In the genomic region with DNA sequence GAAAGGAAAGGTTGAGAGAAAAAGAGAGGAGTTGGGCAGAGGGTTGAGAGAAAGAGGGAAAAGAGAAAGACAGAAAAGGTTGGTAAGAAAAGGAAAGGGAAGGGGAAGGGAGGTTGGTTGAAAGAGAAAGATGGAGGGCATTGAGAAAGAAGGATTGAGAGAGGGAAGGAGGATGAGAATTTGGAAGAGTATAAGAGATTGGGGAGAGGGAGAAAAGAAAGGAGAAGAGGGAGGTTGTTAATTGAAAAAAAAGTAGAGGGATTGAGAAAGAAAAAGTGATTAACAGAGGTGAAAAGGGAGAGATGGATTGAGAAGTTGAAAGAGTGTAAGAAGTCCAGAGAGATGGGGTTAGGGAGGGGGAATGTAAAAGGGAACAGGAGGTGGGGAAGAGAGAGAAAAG, we compare ENCODE assay signal across 26 cellular contexts.
"Had no signal": no experiment of that assay in that cellular context is flagged by ENCODE, and none has a peak within 500 bp of the region (broad histone marks: within the 10 kb centered on the region; RNA-seq: fewer than 3 reads in every experiment).

No MANE protein-coding gene starts in this region.

- H3K4me3 Mint-ChIP-seq: dendritic cell treated with granulocyte-macrophage colony-stimulating factor and Interleukin-4, amounts not matched to agents 40 ng/mL and 50 ng/mL, for 4 days; effector memory CD8-positive, alpha-beta T cell; endodermal cell had no signal

- H3K27ac ChIP-seq: colonic mucosa, epithelial cell of prostate, esophagus squamous epithelium, gastrocnemius medialis, heart right ventricle, left lung, lower lobe of right lung had no signal

- FAIRE-seq: endometrium, islet of Langerhans, keratinocyte had no signal

- DNase-seq: colonic mucosa; cortex of kidney; effector CD8-positive, alpha-beta T cell; effector memory CD8-positive, alpha-beta T cell; endodermal cell; erythroblast; esophagus squamous epithelium; foreskin fibroblast; foreskin melanocyte; gastrocnemius medialis; glutamatergic neuron; head of caudate nucleus; heart right ventricle; hippocampal formation; left cardiac atrium; left lung; left ventricle myocardium superior; lower lobe of right lung; mesendoderm; midbrain had no signal

- H3K27me3 ChIP-seq: colonic mucosa, esophagus squamous epithelium, gastrocnemius medialis, heart right ventricle, left lung had no signal

- H3K9me3 ChIP-seq: colonic mucosa, esophagus squamous epithelium, gastrocnemius medialis, heart right ventricle, left lung, lower lobe of right lung had no signal

- ATAC-seq: effector memory CD8-positive, alpha-beta T cell; esophagus mucosa; gastrocnemius medialis; heart right ventricle; left cardiac atrium; left lung; left ventricle myocardium superior; lower lobe of right lung had no signal

- H3K4me1 ChIP-seq: colonic mucosa, esophagus squamous epithelium, gastrocnemius medialis, heart right ventricle, left lung, lower lobe of right lung had no signal

- H3K9me3 Mint-ChIP-seq: dendritic cell treated with granulocyte-macrophage colony-stimulating factor and Interleukin-4, amounts not matched to agents 40 ng/mL and 50 ng/mL, for 4 days; effector memory CD8-positive, alpha-beta T cell had no signal

- H3K27ac Mint-ChIP-seq: dendritic cell treated with granulocyte-macrophage colony-stimulating factor and Interleukin-4, amounts not matched to agents 40 ng/mL and 50 ng/mL, for 4 days; effector memory CD8-positive, alpha-beta T cell; endodermal cell had no signal

- H3K36me3 ChIP-seq: colonic mucosa, esophagus squamous epithelium, gastrocnemius medialis, heart right ventricle, left lung, lower lobe of right lung had no signal

- H3K4me3 ChIP-seq: colonic mucosa, esophagus squamous epithelium, gastrocnemius medialis, heart right ventricle, left lung, lower lobe of right lung had no signal

- H3K4me1 Mint-ChIP-seq: endodermal cell had no signal
